Comparison of ENCODE assay signal across 13 cellular contexts in the genomic region with DNA sequence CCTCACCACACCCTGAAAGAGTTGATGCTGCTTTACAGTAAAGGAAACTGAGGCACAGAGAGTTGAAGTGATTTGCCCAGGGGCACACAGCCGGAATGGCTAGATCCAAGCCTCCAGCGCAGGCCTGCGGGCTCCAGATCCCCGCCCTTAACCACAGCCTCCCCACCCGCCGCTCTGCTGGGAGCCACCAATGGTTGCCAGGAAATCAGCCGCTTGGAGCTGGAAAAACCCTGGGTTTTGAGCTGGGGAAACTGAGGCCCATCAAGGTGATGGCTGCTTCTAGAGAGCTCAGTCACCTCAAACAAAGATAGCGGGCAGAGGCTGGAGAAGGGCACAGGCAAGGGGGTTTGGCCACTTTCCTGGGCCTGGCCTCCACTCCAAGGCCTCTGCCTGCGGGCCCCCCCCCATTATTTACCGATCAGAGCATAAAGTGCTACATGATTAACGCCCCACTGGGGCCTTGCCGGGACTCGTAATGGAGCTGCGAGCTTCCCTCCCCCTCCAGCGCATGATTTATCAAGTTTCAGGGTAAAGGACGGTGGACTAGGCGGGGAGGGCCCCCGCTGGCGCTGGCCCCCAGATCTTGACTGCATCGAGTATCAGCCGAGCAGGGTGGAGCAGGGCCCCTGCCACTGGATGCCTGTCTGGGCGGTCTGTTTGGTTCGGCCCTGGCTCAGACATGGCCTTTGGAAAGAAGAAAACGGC. TPM values are rescaled to one million over a fixed set of nuclear protein-coding genes. Genes with fewer than 3 reads are reported as not detected.
DNase-seq lines count a peak whose midpoint lies in the region; ATAC-seq and TF ChIP-seq lines count a peak whose summit lies in the region.
"Had no signal": no experiment of that assay in that cellular context is flagged by ENCODE, and none has a peak within 500 bp of the region (broad histone marks: within the 10 kb centered on the region; RNA-seq: fewer than 3 reads in every experiment).

No MANE protein-coding gene starts in this region.

- WGBS in psoas muscle, 3 donors, result 28 to 44% (median 36%) methylated on average over 21 to 24 of the region's 24 CpGs

- H3K4me3 ChIP-seq in SJCRH30 (peak overlapping the region; percentile 46), foreskin fibroblast (ENCODE audit: low read depth in 1 of 2, low read length in 2 of 2) (peak overlapping the region; percentile 16 to 38), psoas muscle (peak overlapping the region; percentile 49)

- H3K9me3 ChIP-seq in SJCRH30 (replicated peaks), result no peaks in the 10 kb centered on the region
- H3K9me3 ChIP-seq in psoas muscle, result no peaks in the 10 kb centered on the region

- H3K4me1 ChIP-seq in SJCRH30 (peaks cover 26% of the 10 kb centered on the region), psoas muscle (peaks cover 61% of the 10 kb centered on the region)

- peak in 2 of 4 donors; percentile 11 to 18 for ATAC-seq in psoas muscle
- no peak for ATAC-seq in HG02623 (IDR thresholded peaks at IDR 0.05; ENCODE audit: unreplicated experiment)

- DNase-seq in DMS153 (lab: John Stamatoyannopoulos, UW), result peak; percentile 45
- peak; percentile 55 to 67 for DNase-seq in SJCRH30
- peak; percentile 48 to 75 for DNase-seq in foreskin fibroblast
- DNase-seq in psoas muscle, result no peak
- DNase-seq in activated naive CD4-positive, alpha-beta T cell treated with anti-CD3 and anti-CD28 coated beads, Interleukin-2, amount 50 U/mL, for 16 hours, result no peak
- no peak for DNase-seq in stimulated activated CD4-positive, alpha-beta T cell treated with anti-CD3 and anti-CD28 coated beads, Interleukin-4, amount 100 ng/mL, for 1 hour
- DNase-seq in H4 (ENCODE audit: low spot score), result no peak
- DNase-seq: activated CD4-positive, CD25-positive, alpha-beta regulatory T cell; HCEC 1CT; NCI-H146 had no signal

- TF ChIP-seq CTCF in foreskin fibroblast (IDR thresholded peaks at IDR 0.05; ENCODE audit: low read depth, low read length), result no peak
- TF ChIP-seq CTCF in psoas muscle (IDR thresholded peaks at IDR 0.05), result no peak

- intact Hi-C loops in psoas muscle (cut with DNase I), result no loop called here

- no peaks in the 10 kb centered on the region for H3K36me3 ChIP-seq in SJCRH30
- H3K36me3 ChIP-seq in psoas muscle (ENCODE audit: insufficient read depth in 1 of 2, low read depth in 1 of 2), result no peaks in the 10 kb centered on the region

- H3K27ac ChIP-seq in SJCRH30, result peak overlapping the region; percentile 84
- peak overlapping the region; percentile 77 for H3K27ac ChIP-seq in psoas muscle

- H3K27me3 ChIP-seq in SJCRH30 (no peaks in the 10 kb centered on the region), psoas muscle (ENCODE audit: insufficient read depth in 3 of 3, low read length in 2 of 3) (no peaks in the 10 kb centered on the region)

RNA-seq across cellular contexts. Expression of gene PLXND1, which starts 9.2 kb away (rescaled TPM):
- total RNA-seq in SJCRH30 (2014; rRNA removed; shearing (Covaris generic)), result 91.1 and 95.8 TPM in 2 replicates
- 10 to 100 TPM; 28.2 to 49.9 (median 31.9) TPM for total RNA-seq in psoas muscle
- polyA plus RNA-seq in psoas muscle, result 10 to 100 TPM; 15.5 to 24.0 (median 20.7) TPM
- total RNA-seq in H4 (2014; rRNA removed; shearing (Covaris generic)), result 40.4 and 65.3 TPM in 2 replicates

RNA-seq across cellular contexts. Expression of gene H1-8, which starts 54.3 kb away (rescaled TPM):
- not detected in 2 replicates for total RNA-seq in SJCRH30 (2014; rRNA removed; shearing (Covaris generic))
- total RNA-seq in psoas muscle, result not detected
- polyA plus RNA-seq in psoas muscle, result not detected
- not detected in 2 replicates for total RNA-seq in H4 (2014; rRNA removed; shearing (Covaris generic))
- total RNA-seq: dermis microvascular lymphatic vessel endothelial cell, G401 had no signal

Comparison
In these comparisons a context has a peak if more than half of its experiments do, and no peak if none do; other contexts are left out.
1. DNase-seq: peak in DMS153 (single experiment), SJCRH30 (2 of 2) and foreskin fibroblast (2 of 2); none in psoas muscle (0 of 2), activated naive CD4-positive, alpha-beta T cell treated with anti-CD3 and anti-CD28 coated beads, Interleukin-2, amount 50 U/mL, for 16 hours (single experiment), stimulated activated CD4-positive, alpha-beta T cell treated with anti-CD3 and anti-CD28 coated beads, Interleukin-4, amount 100 ng/mL, for 1 hour (single experiment) and H4 (single experiment).
2. Peak in every context shown above with its lines, with median percentiles within 50 percentile points of each other: H3K4me3 ChIP-seq.